ENCODE assay signal across 8 cellular contexts in the genomic region with DNA sequence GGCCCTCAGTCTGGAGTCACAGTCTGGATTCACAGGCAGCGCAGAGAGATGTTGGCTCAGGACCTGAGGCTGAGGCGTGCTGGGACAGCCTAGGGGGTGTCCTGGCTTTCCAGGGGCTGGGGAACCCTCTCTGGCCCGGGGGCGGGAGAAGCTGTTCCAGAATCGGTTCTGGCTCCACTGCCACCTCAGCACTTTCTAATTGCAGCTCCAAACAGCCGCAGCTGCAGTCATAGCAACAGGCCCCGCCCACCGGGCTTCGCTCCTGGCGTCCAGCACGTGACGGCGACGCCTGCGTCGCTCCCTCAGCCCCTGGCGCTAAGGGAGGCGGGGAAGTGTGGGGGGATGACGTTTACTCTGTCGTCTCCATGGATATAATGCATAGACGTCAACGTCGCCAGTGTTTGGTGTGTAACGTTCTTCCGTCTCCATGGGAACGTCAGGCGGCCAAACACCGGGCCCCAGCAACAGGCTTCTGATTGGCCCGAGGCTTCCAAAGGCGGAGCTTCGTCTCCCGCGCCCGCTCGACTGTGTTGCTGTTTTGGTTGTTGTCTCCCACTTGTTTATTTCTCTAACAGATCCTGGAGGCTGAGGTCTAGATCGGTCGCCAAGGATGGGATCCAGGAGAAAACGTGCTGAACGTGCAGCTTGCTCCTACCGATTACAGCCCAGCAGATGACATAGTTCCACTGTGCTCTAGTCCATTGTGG. TPM values are rescaled to one million over a fixed set of nuclear protein-coding genes. Genes with fewer than 3 reads are reported as not detected.
A peak's percentile ranks its signal among the peaks of the same experiment; 100 is the strongest.
DNase-seq lines count a peak whose midpoint lies in the region; ATAC-seq, FAIRE-seq and TF ChIP-seq lines count a peak whose summit lies in the region.

No MANE protein-coding gene starts in this region.

- DNase-seq in NCI-H187 treated with DMSO at 0.1 percent for 48 hours (lab: John Stamatoyannopoulos, UW) (peak; percentile 98), T-helper 22 cell (ENCODE audit: low read depth) (peak; percentile 99), astrocyte (ENCODE audit: low read depth) (peak; percentile 99), right cardiac atrium (peak; percentile 99 to 100 (median 99)), psoas muscle (peak; percentile 98 to 99), urothelium cell line (ENCODE audit: low spot score) (peak; percentile 98)

- H3K4me3 Mint-ChIP-seq in astrocyte (ENCODE audit: unreplicated experiment) = peak overlapping the region; percentile 83

- peaks cover 17% of the 10 kb centered on the region for H3K4me1 Mint-ChIP-seq in astrocyte (ENCODE audit: low read depth, unreplicated experiment)

- H3K9me3 Mint-ChIP-seq in astrocyte (ENCODE audit: unreplicated experiment) = no peaks in the 10 kb centered on the region

- no peaks in the 10 kb centered on the region for H4K20me1 ChIP-seq in astrocyte (ENCODE audit: insufficient read depth, low read length)

- no peaks in the 10 kb centered on the region for H3K79me2 ChIP-seq in astrocyte (ENCODE audit: insufficient read depth, low read length)

- H3K27me3 ChIP-seq in astrocyte (ENCODE audit: insufficient read depth, low read length) (no peaks in the 10 kb centered on the region), right cardiac atrium (ENCODE audit: control insufficient read depth, insufficient read depth) (no peaks in the 10 kb centered on the region), psoas muscle (ENCODE audit: insufficient read depth in 3 of 3, low read length in 2 of 3) (no peaks in the 10 kb centered on the region)

- H3K9me3 ChIP-seq in astrocyte (ENCODE audit: insufficient read depth, low read depth, low read length) (no peaks in the 10 kb centered on the region), right cardiac atrium (ENCODE audit: control insufficient read depth, low read length) (no peaks in the 10 kb centered on the region), psoas muscle (no peaks in the 10 kb centered on the region)

- H3K27me3 Mint-ChIP-seq in astrocyte (ENCODE audit: low read depth, unreplicated experiment) = no peaks in the 10 kb centered on the region

- peak overlapping the region; percentile 77 for H2AFZ ChIP-seq in astrocyte (ENCODE audit: low read depth, low read length)

- peak overlapping the region; percentile 94 for H3K9ac ChIP-seq in astrocyte (ENCODE audit: low read length)

- FAIRE-seq in astrocyte (lab: Jason Lieb, UNC) (peak; percentile 82), urothelium cell line (lab: Jason Lieb, UNC) (peak; percentile 97)

- H3K4me1 ChIP-seq in astrocyte (ENCODE audit: insufficient read depth, low read length) = peaks cover 19% of the 10 kb centered on the region
- peaks cover 5% of the 10 kb centered on the region for H3K4me1 ChIP-seq in right cardiac atrium (ENCODE audit: control insufficient read depth, insufficient read depth, low read length)
- H3K4me1 ChIP-seq in psoas muscle = peaks cover 32% of the 10 kb centered on the region

- H3K27ac ChIP-seq in astrocyte (ENCODE audit: low read depth, low read length) (peak overlapping the region; percentile 98), right cardiac atrium (ENCODE audit: low read length) (peak overlapping the region; percentile 74), psoas muscle (peak overlapping the region; percentile 95)

- no peaks in the 10 kb centered on the region for H3K36me3 Mint-ChIP-seq in astrocyte (ENCODE audit: low read depth, unreplicated experiment)

- peak overlapping the region; percentile 90 for H3K4me2 ChIP-seq in astrocyte (ENCODE audit: low read length)

- H3K27ac Mint-ChIP-seq in astrocyte (ENCODE audit: unreplicated experiment) = peak overlapping the region; percentile 100

- intact Hi-C loops in right cardiac atrium (cut with DNase I) = loop anchor here in 1 of 4 donors (5.0 kb wide), 1 partner anchor 38 kb away; no protein-coding TSS in a partner anchor
- intact Hi-C loops in psoas muscle (cut with DNase I) = loop anchor here (1.0 to 5.0 kb wide), 3 partner anchors 18 to 1838 kb away; partner anchors contain the start of genes CIPC (in 1 of the 2) and FOS (in 1 of the 2)

- ATAC-seq in GM18498 (IDR thresholded peaks at IDR 0.05; ENCODE audit: unreplicated experiment) (peak; percentile 97), HG02970 (IDR thresholded peaks at IDR 0.05; ENCODE audit: low FRiP score, unreplicated experiment) (peak; percentile 96), right cardiac atrium (peak; percentile 98), psoas muscle (peak; percentile 87 to 95 (median 88))

- WGBS in right cardiac atrium = under 1% methylated on average over 40 of the region's 40 CpGs
- WGBS in psoas muscle, 3 donors = 0% methylated on average over 40 of the region's 40 CpGs

- peak overlapping the region; percentile 64 for H3K4me3 ChIP-seq in astrocyte (ENCODE audit: insufficient read depth, low read depth, low read length)
- peak overlapping the region; percentile 22 for H3K4me3 ChIP-seq in right cardiac atrium (ENCODE audit: low read length)
- H3K4me3 ChIP-seq in psoas muscle = peak overlapping the region; percentile 61

- H3K36me3 ChIP-seq in astrocyte (ENCODE audit: insufficient read depth, low read length) (no peaks in the 10 kb centered on the region), psoas muscle (ENCODE audit: insufficient read depth in 1 of 2, low read depth in 1 of 2) (no peaks in the 10 kb centered on the region)

- TF ChIP-seq CTCF in astrocyte (IDR thresholded peaks at IDR 0.05; ENCODE audit: insufficient read depth, low read depth, low read length) = no peak
- TF ChIP-seq CTCF in psoas muscle (IDR thresholded peaks at IDR 0.05) = no peak

RNA-seq across cellular contexts. Expression of gene FOS, which starts 19.7 kb away (rescaled TPM):
- total RNA-seq in astrocyte (33.9 and 57.7 TPM in 2 replicates), right cardiac atrium (100 to 1,000 TPM in 1 of 4 donors, 10 to 100 TPM in 3; 15.7 to 244 (median 46.3) TPM), psoas muscle (100 to 1,000 TPM in 2 of 4 donors, 10 to 100 TPM in 2; 20.7 to 279 (median 95.1) TPM)
- polyA plus RNA-seq in right cardiac atrium (144 TPM), psoas muscle (10 to 100 TPM; 15.5 to 51.0 (median 33.8) TPM)

Comparison
In these comparisons a context has a peak if more than half of its experiments do, and no peak if none do; other contexts are left out.
1. Peak in every context shown above with its lines: DNase-seq, ATAC-seq, H3K4me3 ChIP-seq and H3K27ac ChIP-seq.